ENCODE assay signal across 11 cellular contexts in genomic region chr18:56068030-56068671, GRCh38.
DNase-seq lines count a peak whose midpoint lies in the region; ATAC-seq, FAIRE-seq and TF ChIP-seq lines count a peak whose summit lies in the region.
"Had no signal": no experiment of that assay in that cellular context is flagged by ENCODE, and none has a peak within 500 bp of the region (broad histone marks: within the 10 kb centered on the region; RNA-seq: fewer than 3 reads in every experiment).

No MANE protein-coding gene starts in this region.

- intact Hi-C loops in left ventricle myocardium inferior (cut with micrococcal nuclease): loop anchor here (10.0 kb wide), 1 partner anchor 73 kb away; no protein-coding TSS in a partner anchor
- intact Hi-C loops in Right ventricle myocardium inferior (cut with DNase I): no loop called here

- no peak overlapping the region for H3K4me3 ChIP-seq in left ventricle myocardium inferior
- H3K4me3 ChIP-seq: smooth muscle cell had no signal

- no peak for TF ChIP-seq CTCF in left ventricle myocardium inferior (IDR thresholded peaks at IDR 0.05; ENCODE audit: borderline replicate concordance)
- no peak for TF ChIP-seq CTCF in omental fat pad (IDR thresholded peaks at IDR 0.05)

- no peaks in the 10 kb centered on the region for H3K27me3 ChIP-seq in left ventricle myocardium inferior (ENCODE audit: low read depth)

- no peak for FAIRE-seq in urothelium cell line (lab: Jason Lieb, UNC)

- DNase-seq in left ventricle myocardium inferior (no peak), Right ventricle myocardium inferior (ENCODE audit: missing footprints) (no peak), T1000 (lab: John Stamatoyannopoulos, UW) (peak; percentile 22), glomerular visceral epithelial cell (ENCODE audit: extremely low spot score) (peak; percentile 54), urothelium cell line (ENCODE audit: low spot score) (peak; percentile 9), left lobe of liver (ENCODE audit: low spot score) (no peak), DMS53 treated with DMSO at 0.1 percent for 48 hours (lab: John Stamatoyannopoulos, UW; ENCODE audit: unreplicated experiment) (no peak), omental fat pad (ENCODE audit: low spot score) (no peak)
- DNase-seq: NCI-H187 treated with DMSO at 0.1 percent for 48 hours, T-helper 9 cell had no signal

- ATAC-seq in Right ventricle myocardium inferior (no peak), left lobe of liver (no peak), omental fat pad (ENCODE audit: low FRiP score) (no peak)

- H3K4me1 ChIP-seq in left ventricle myocardium inferior: peaks cover 25% of the 10 kb centered on the region

- peaks cover 32% of the 10 kb centered on the region for H3K9me3 ChIP-seq in left ventricle myocardium inferior (replicated peaks)

- no peaks in the 10 kb centered on the region for H3K36me3 ChIP-seq in left ventricle myocardium inferior

- H3K27ac ChIP-seq in left ventricle myocardium inferior (replicated peaks): peak overlapping the region; percentile 71

Comparison
In these comparisons a context has a peak if more than half of its experiments do, and no peak if none do; other contexts are left out.
1. DNase-seq: peak in T1000 (single experiment), glomerular visceral epithelial cell (single experiment) and urothelium cell line (single experiment); none in left ventricle myocardium inferior (single experiment), Right ventricle myocardium inferior (single experiment), left lobe of liver (single experiment), DMS53 treated with DMSO at 0.1 percent for 48 hours (single experiment) and omental fat pad (single experiment).